ENCODE assay signal across 1 cellular context in the genomic region with DNA sequence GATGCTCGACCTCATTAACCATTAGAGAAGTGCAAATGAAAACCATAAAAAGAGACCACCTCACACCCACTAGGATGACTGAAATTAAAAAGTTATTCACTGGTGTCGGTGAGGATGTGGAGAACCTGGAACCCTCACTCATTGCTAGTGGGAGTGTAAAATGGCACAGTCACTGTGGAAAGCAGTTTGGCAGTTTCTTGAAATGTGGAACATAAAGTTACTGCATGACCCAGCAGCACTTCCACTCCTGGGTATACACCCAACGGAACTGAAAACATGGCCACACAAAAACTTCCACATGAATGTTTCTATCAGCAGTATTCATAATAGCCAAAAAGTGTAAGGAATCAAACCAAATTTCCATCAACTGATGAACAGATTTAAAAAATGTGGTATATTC.
TF ChIP-seq lines count a peak whose summit lies in the region.

No MANE protein-coding gene starts in this region.

TF ChIP-seq in K562, 482 proteins besides CTCF, POLR2A, EP300 and RAD21 (continued from another document):
- TF ChIP-seq, protein P1, sequence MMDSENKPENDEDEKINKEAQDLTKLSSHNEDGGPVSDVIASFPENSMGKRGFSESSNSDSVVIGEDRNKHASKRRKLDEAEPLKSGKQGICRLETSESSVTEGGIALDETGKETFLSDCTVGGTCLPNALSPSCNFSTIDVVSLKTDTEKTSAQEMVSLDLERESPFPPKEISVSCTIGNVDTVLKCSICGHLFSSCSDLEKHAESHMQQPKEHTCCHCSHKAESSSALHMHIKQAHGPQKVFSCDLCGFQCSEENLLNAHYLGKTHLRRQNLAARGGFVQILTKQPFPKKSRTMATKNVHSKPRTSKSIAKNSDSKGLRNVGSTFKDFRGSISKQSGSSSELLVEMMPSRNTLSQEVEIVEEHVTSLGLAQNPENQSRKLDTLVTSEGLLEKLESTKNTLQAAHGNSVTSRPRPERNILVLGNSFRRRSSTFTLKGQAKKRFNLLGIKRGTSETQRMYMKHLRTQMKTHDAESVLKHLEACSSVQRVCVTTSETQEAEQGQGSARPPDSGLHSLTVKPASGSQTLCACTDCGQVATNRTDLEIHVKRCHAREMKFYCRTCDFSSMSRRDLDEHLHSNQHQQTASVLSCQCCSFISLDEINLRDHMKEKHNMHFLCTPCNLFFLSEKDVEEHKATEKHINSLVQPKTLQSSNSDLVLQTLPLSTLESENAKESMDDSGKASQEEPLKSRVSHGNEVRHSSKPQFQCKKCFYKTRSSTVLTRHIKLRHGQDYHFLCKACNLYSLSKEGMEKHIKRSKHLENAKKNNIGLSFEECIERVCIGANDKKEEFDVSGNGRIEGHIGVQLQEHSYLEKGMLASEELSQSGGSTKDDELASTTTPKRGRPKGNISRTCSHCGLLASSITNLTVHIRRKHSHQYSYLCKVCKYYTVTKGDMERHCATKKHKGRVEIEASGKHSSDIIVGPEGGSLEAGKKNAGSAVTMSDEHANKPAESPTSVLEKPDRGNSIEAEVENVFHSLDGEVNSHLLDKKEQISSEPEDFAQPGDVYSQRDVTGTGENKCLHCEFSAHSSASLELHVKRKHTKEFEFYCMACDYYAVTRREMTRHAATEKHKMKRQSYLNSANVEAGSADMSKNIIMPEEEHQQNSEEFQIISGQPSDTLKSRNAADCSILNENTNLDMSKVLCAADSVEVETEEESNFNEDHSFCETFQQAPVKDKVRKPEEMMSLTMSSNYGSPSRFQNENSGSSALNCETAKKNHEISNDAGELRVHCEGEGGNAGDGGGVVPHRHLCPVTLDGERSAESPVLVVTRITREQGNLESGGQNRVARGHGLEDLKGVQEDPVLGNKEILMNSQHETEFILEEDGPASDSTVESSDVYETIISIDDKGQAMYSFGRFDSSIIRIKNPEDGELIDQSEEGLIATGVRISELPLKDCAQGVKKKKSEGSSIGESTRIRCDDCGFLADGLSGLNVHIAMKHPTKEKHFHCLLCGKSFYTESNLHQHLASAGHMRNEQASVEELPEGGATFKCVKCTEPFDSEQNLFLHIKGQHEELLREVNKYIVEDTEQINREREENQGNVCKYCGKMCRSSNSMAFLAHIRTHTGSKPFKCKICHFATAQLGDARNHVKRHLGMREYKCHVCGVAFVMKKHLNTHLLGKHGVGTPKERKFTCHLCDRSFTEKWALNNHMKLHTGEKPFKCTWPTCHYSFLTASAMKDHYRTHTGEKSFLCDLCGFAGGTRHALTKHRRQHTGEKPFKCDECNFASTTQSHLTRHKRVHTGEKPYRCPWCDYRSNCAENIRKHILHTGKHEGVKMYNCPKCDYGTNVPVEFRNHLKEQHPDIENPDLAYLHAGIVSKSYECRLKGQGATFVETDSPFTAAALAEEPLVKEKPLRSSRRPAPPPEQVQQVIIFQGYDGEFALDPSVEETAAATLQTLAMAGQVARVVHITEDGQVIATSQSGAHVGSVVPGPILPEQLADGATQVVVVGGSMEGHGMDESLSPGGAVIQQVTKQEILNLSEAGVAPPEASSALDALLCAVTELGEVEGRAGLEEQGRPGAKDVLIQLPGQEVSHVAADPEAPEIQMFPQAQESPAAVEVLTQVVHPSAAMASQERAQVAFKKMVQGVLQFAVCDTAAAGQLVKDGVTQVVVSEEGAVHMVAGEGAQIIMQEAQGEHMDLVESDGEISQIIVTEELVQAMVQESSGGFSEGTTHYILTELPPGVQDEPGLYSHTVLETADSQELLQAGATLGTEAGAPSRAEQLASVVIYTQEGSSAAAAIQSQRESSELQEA (IDR thresholded peaks at IDR 0.05; ENCODE audit: low read depth), result no peak
- TF ChIP-seq DLX4 (CRISPR knock-in tag; IDR thresholded peaks at IDR 0.05) (no peak), HDGF (IDR thresholded peaks at IDR 0.05) (no peak), HSF4 (CRISPR knock-in tag; IDR thresholded peaks at IDR 0.05; ENCODE audit: borderline replicate concordance) (no peak), ZNF277 (CRISPR knock-in tag; IDR thresholded peaks at IDR 0.05; ENCODE audit: borderline replicate concordance) (no peak), CREB1 (IDR thresholded peaks at IDR 0.05) (no peak), CREB1 (CRISPR knock-in tag; IDR thresholded peaks at IDR 0.05) (no peak), FOXK2 (conservative IDR thresholded peaks at IDR 0.05 in 1 of 2, IDR thresholded peaks at IDR 0.05 in 1 of 2; ENCODE audit: low read depth in 2 of 2) (no peak)
TF ChIP-seq in K562: peak in this region for 0.
